Comparison of ENCODE assay signal across 17 cellular contexts in genomic region chr18:25875574-25875973, GRCh38.
DNase-seq lines count a peak whose midpoint lies in the region; ATAC-seq and TF ChIP-seq lines count a peak whose summit lies in the region.
"Had no signal": no experiment of that assay in that cellular context is flagged by ENCODE, and none has a peak within 500 bp of the region (broad histone marks: within the 10 kb centered on the region; RNA-seq: fewer than 3 reads in every experiment).

No MANE protein-coding gene starts in this region.

- no peaks in the 10 kb centered on the region for H3K36me3 ChIP-seq in PC-9 (ENCODE audit: low read depth)

- H3K4me3 Mint-ChIP-seq in nephron: peak overlapping the region in 1 of 3 experiments; percentile 15
- H3K4me3 Mint-ChIP-seq: CD14-positive monocyte; IgD-negative memory B cell; naive thymus-derived CD4-positive, alpha-beta T cell; T-helper 2 cell treated with Interferon-gamma antibody and Interleukin-4, amounts not matched to agents 5 μg/mL and 100 μg/mL, for 36 hours had no signal

- intact Hi-C loops in PC-9 (cut with micrococcal nuclease; ENCODE audit: unreplicated experiment): no loop called here

- no peaks in the 10 kb centered on the region for H3K36me3 Mint-ChIP-seq in nephron (ENCODE audit: low read depth)
- H3K36me3 Mint-ChIP-seq: CD14-positive monocyte; naive thymus-derived CD4-positive, alpha-beta T cell had no signal

- H3K4me1 ChIP-seq in PC-9 (replicated peaks; ENCODE audit: insufficient read depth): no peaks in the 10 kb centered on the region
- H3K4me1 ChIP-seq: parathyroid adenoma had no signal

- H3F3A ChIP-seq in PC-9 (ENCODE audit: insufficient read depth, low read depth): no peaks in the 10 kb centered on the region

- H3K4me3 ChIP-seq in PC-9: no peak overlapping the region

- no peaks in the 10 kb centered on the region for H3K9me3 ChIP-seq in PC-9 (ENCODE audit: insufficient read depth, low read depth)

- no peak overlapping the region for H3K27ac ChIP-seq in PC-9
- H3K27ac ChIP-seq: parathyroid adenoma had no signal

- no peak for TF ChIP-seq CTCF in nephron (IDR thresholded peaks at IDR 0.05; ENCODE audit: unreplicated experiment in 3 of 3)
- TF ChIP-seq CTCF in PC-9 (conservative IDR thresholded peaks at IDR 0.05): no peak

- no peak for ATAC-seq in GM19023 (IDR thresholded peaks at IDR 0.05; ENCODE audit: unreplicated experiment)
- no peak for ATAC-seq in GM21381 (IDR thresholded peaks at IDR 0.05; ENCODE audit: unreplicated experiment)
- ATAC-seq: naive thymus-derived CD4-positive, alpha-beta T cell had no signal

- no peaks in the 10 kb centered on the region for H4K20me1 ChIP-seq in PC-9 (ENCODE audit: insufficient read depth)

- CTCF ChIA-PET in PC-9 (lab: Charles Lee): no interaction called here

- peaks cover 4% of the 10 kb centered on the region for H3K27me3 Mint-ChIP-seq in nephron (ENCODE audit: low read depth)

- DNase-seq in NCI-H524 (lab: John Stamatoyannopoulos, UW) (peak; percentile 34 to 72), NCI-H524 treated with DMSO at 0.1 percent for 48 hours (lab: John Stamatoyannopoulos, UW) (no peak), NCI-H2029 (lab: John Stamatoyannopoulos, UW) (peak; percentile 82), SHP77 treated with DMSO at 0.1 percent for 48 hours (lab: John Stamatoyannopoulos, UW) (peak; percentile 66), PC-9 (no peak)
- DNase-seq: glutamatergic neuron; H7; naive thymus-derived CD4-positive, alpha-beta T cell; NCI-H1092 treated with DMSO at 0.1 percent for 48 hours; stimulated activated CD4-positive, alpha-beta T cell treated with anti-CD3 and anti-CD28 coated beads, Interleukin-4, amount 100 ng/mL, for 1 hour had no signal

- H2AFZ ChIP-seq in PC-9: no peak overlapping the region
- H2AFZ ChIP-seq: parathyroid adenoma had no signal

- no peaks in the 10 kb centered on the region for H3K79me2 ChIP-seq in PC-9 (ENCODE audit: low read depth)
- H3K79me2 ChIP-seq: parathyroid adenoma had no signal

- peak overlapping the region; percentile 71 to 94 (median 84) for H3K27ac Mint-ChIP-seq in nephron
- H3K27ac Mint-ChIP-seq: CD14-positive monocyte; IgD-negative memory B cell; naive thymus-derived CD4-positive, alpha-beta T cell; T-helper 2 cell treated with Interferon-gamma antibody and Interleukin-4, amounts not matched to agents 5 μg/mL and 100 μg/mL, for 36 hours had no signal

- no peaks in the 10 kb centered on the region for H3K9me2 ChIP-seq in PC-9 (ENCODE audit: insufficient read depth)

- peaks cover 8% of the 10 kb centered on the region for H3K9me3 Mint-ChIP-seq in nephron
- H3K9me3 Mint-ChIP-seq: T-helper 2 cell treated with Interferon-gamma antibody and Interleukin-4, amounts not matched to agents 5 μg/mL and 100 μg/mL, for 36 hours had no signal

- POLR2A ChIA-PET in PC-9 (lab: Charles Lee; ENCODE audit: unreplicated experiment): no interaction called here

- H3K27me3 ChIP-seq in PC-9 (ENCODE audit: insufficient read depth, low read depth): peaks cover 14% of the 10 kb centered on the region

- H3K4me1 Mint-ChIP-seq in nephron: peaks cover 36% of the 10 kb centered on the region
- H3K4me1 Mint-ChIP-seq: CD14-positive monocyte; IgD-negative memory B cell; naive thymus-derived CD4-positive, alpha-beta T cell had no signal

- BruUV-seq in PC-9 (replicated peaks; lab: Mats Ljungman, UMichigan): no TSS peak

- no peak overlapping the region for H3K4me2 ChIP-seq in PC-9

Comparison
In these comparisons a context has a peak if more than half of its experiments do, and no peak if none do; other contexts are left out.
1. DNase-seq: peak in NCI-H524 (2 of 2), NCI-H2029 (single experiment) and SHP77 treated with DMSO at 0.1 percent for 48 hours (single experiment); none in NCI-H524 treated with DMSO at 0.1 percent for 48 hours (single experiment) and PC-9 (0 of 2).